20 cellular contexts compared by ENCODE assay signal in genomic region chr19:18473003-18473705, GRCh38. TPM values are rescaled to one million over a fixed set of nuclear protein-coding genes. Genes with fewer than 3 reads are reported as not detected.
DNase-seq lines count a peak whose midpoint lies in the region; ATAC-seq, FAIRE-seq and TF ChIP-seq lines count a peak whose summit lies in the region.
"Had no signal": no experiment of that assay in that cellular context is flagged by ENCODE, and none has a peak within 500 bp of the region (broad histone marks: within the 10 kb centered on the region; RNA-seq: fewer than 3 reads in every experiment).

No MANE protein-coding gene starts in this region.

- peak overlapping the region; percentile 32 for H3K27ac Mint-ChIP-seq in activated naive CD8-positive, alpha-beta T cell treated with anti-CD3 and anti-CD28 coated beads for 36 hours
- no peak overlapping the region for H3K27ac Mint-ChIP-seq in activated naive CD8-positive, alpha-beta T cell treated with anti-CD3 and anti-CD28 coated beads, Interleukin-2, amount 50 U/mL, for 24 hours
- H3K27ac Mint-ChIP-seq in astrocyte (ENCODE audit: unreplicated experiment), result no peak overlapping the region

- no peak for DNase-seq in activated naive CD8-positive, alpha-beta T cell treated with anti-CD3 and anti-CD28 coated beads for 36 hours
- DNase-seq in activated naive CD8-positive, alpha-beta T cell treated with anti-CD3 and anti-CD28 coated beads, Interleukin-2, amount 50 U/mL, for 24 hours, result no peak
- DNase-seq in astrocyte (ENCODE audit: low read depth), result no peak
- DNase-seq in transverse colon, result no peak
- no peak for DNase-seq in AML-193 (lab: John Stamatoyannopoulos, UW)
- DNase-seq: DMS 273 treated with DMSO at 0.1 percent for 48 hours; Kasumi-1; NCI-H1436; NCI-H446 treated with DMSO at 0.1 percent for 48 hours; stimulated activated CD4-positive, alpha-beta T cell treated with anti-CD3 and anti-CD28 coated beads, Interleukin-4, amount 100 ng/mL, for 24 hours; WERI-Rb-1 had no signal

- no peaks in the 10 kb centered on the region for H3K9me3 ChIP-seq in astrocyte (ENCODE audit: insufficient read depth, low read depth, low read length)
- no peaks in the 10 kb centered on the region for H3K9me3 ChIP-seq in mucosa of rectum (ENCODE audit: control insufficient read depth in 2 of 2, low read length in 2 of 2)
- H3K9me3 ChIP-seq in transverse colon, result no peaks in the 10 kb centered on the region
- H3K9me3 ChIP-seq: left lung, right lobe of liver had no signal

- no peaks in the 10 kb centered on the region for H3K9me3 Mint-ChIP-seq in activated naive CD8-positive, alpha-beta T cell treated with anti-CD3 and anti-CD28 coated beads for 36 hours
- no peaks in the 10 kb centered on the region for H3K9me3 Mint-ChIP-seq in activated naive CD8-positive, alpha-beta T cell treated with anti-CD3 and anti-CD28 coated beads, Interleukin-2, amount 50 U/mL, for 24 hours
- no peaks in the 10 kb centered on the region for H3K9me3 Mint-ChIP-seq in astrocyte (ENCODE audit: unreplicated experiment)
- H3K9me3 Mint-ChIP-seq: neural crest cell had no signal

- in situ Hi-C loops in transverse colon (cut with MboI; ENCODE audit: low pct_ligation_motif_present in 1 of 4, low pct_unique_long_range_greater_than_20kb in 1 of 4, low sequenced_read_pairs in 3 of 4), result loop anchor here (25.0 kb wide), 3 partner anchors 114 to 389 kb away; partner anchors contain the start of genes REX1BD (in 2 of the 4) and UPF1 (in 2 of the 4)

- no peaks in the 10 kb centered on the region for H3K36me3 Mint-ChIP-seq in activated naive CD8-positive, alpha-beta T cell treated with anti-CD3 and anti-CD28 coated beads for 36 hours
- peaks cover 7% of the 10 kb centered on the region for H3K36me3 Mint-ChIP-seq in activated naive CD8-positive, alpha-beta T cell treated with anti-CD3 and anti-CD28 coated beads, Interleukin-2, amount 50 U/mL, for 24 hours (ENCODE audit: low read depth)
- peaks cover 2% of the 10 kb centered on the region for H3K36me3 Mint-ChIP-seq in astrocyte (ENCODE audit: low read depth, unreplicated experiment)

- H2AFZ ChIP-seq in astrocyte (ENCODE audit: low read depth, low read length), result no peak overlapping the region

- H3K27me3 Mint-ChIP-seq in activated naive CD8-positive, alpha-beta T cell treated with anti-CD3 and anti-CD28 coated beads for 36 hours, result no peaks in the 10 kb centered on the region
- no peaks in the 10 kb centered on the region for H3K27me3 Mint-ChIP-seq in activated naive CD8-positive, alpha-beta T cell treated with anti-CD3 and anti-CD28 coated beads, Interleukin-2, amount 50 U/mL, for 24 hours
- no peaks in the 10 kb centered on the region for H3K27me3 Mint-ChIP-seq in astrocyte (ENCODE audit: low read depth, unreplicated experiment)

- peaks cover 58% of the 10 kb centered on the region for H3K79me2 ChIP-seq in astrocyte (ENCODE audit: insufficient read depth, low read length)

- no peak for TF ChIP-seq POLR2A in transverse colon (IDR thresholded peaks at IDR 0.05)

- TF ChIP-seq EP300 in transverse colon (IDR thresholded peaks at IDR 0.05; ENCODE audit: low read depth), result no peak

- H3K4me3 Mint-ChIP-seq in activated naive CD8-positive, alpha-beta T cell treated with anti-CD3 and anti-CD28 coated beads for 36 hours, result no peak overlapping the region
- H3K4me3 Mint-ChIP-seq in activated naive CD8-positive, alpha-beta T cell treated with anti-CD3 and anti-CD28 coated beads, Interleukin-2, amount 50 U/mL, for 24 hours, result no peak overlapping the region
- H3K4me3 Mint-ChIP-seq in astrocyte (ENCODE audit: unreplicated experiment), result peak overlapping the region; percentile 50
- H3K4me3 Mint-ChIP-seq: neural crest cell had no signal

- H4K20me1 ChIP-seq in astrocyte (ENCODE audit: insufficient read depth, low read length), result peaks cover 97% of the 10 kb centered on the region

- H3K27ac ChIP-seq in astrocyte (ENCODE audit: low read depth, low read length) (no peak overlapping the region), mucosa of rectum (ENCODE audit: low read depth in 2 of 2, low read length in 2 of 2) (peak overlapping the region; percentile 48 to 53), transverse colon (peak overlapping the region; percentile 37 to 73 (median 46))
- H3K27ac ChIP-seq: HL-60, WERI-Rb-1 had no signal

- 72 to 93% methylated on average over 2 to 8 of the region's 8 CpGs for WGBS in transverse colon (ENCODE audit: low coverage in 1 of 2), 2 donors

- no peaks in the 10 kb centered on the region for H3K27me3 ChIP-seq in astrocyte (ENCODE audit: insufficient read depth, low read length)
- H3K27me3 ChIP-seq in mucosa of rectum (ENCODE audit: control insufficient read depth in 2 of 2, insufficient read depth in 2 of 2, low read length in 2 of 2), result no peaks in the 10 kb centered on the region
- no peaks in the 10 kb centered on the region for H3K27me3 ChIP-seq in transverse colon
- H3K27me3 ChIP-seq: left lung, right lobe of liver had no signal

- H3K4me1 ChIP-seq in astrocyte (ENCODE audit: insufficient read depth, low read length) (no peaks in the 10 kb centered on the region), mucosa of rectum (ENCODE audit: control insufficient read depth in 2 of 2, insufficient read depth in 2 of 2, low read length in 2 of 2) (peaks cover 30 to 35% of the 10 kb centered on the region in 2 donors), transverse colon (peaks cover 40 to 63% (median 46%) of the 10 kb centered on the region in 4 donors)

- no peak overlapping the region for H3K4me3 ChIP-seq in astrocyte (ENCODE audit: insufficient read depth, low read depth, low read length)
- no peak overlapping the region for H3K4me3 ChIP-seq in mucosa of rectum (ENCODE audit: low read length in 2 of 2)
- H3K4me3 ChIP-seq in transverse colon, result no peak overlapping the region
- H3K4me3 ChIP-seq: left lung, right lobe of liver had no signal

- no peak for FAIRE-seq in astrocyte (lab: Jason Lieb, UNC)
- FAIRE-seq: H1 had no signal

- H3K4me1 Mint-ChIP-seq in activated naive CD8-positive, alpha-beta T cell treated with anti-CD3 and anti-CD28 coated beads for 36 hours, result peaks cover 17% of the 10 kb centered on the region
- H3K4me1 Mint-ChIP-seq in activated naive CD8-positive, alpha-beta T cell treated with anti-CD3 and anti-CD28 coated beads, Interleukin-2, amount 50 U/mL, for 24 hours, result peaks cover 39% of the 10 kb centered on the region
- peaks cover 6% of the 10 kb centered on the region for H3K4me1 Mint-ChIP-seq in astrocyte (ENCODE audit: low read depth, unreplicated experiment)

- ATAC-seq in activated naive CD8-positive, alpha-beta T cell treated with anti-CD3 and anti-CD28 coated beads, Interleukin-2, amount 50 U/mL, for 24 hours, result no peak
- ATAC-seq in HG02623 (IDR thresholded peaks at IDR 0.05; ENCODE audit: unreplicated experiment) (no peak), HG02610 (IDR thresholded peaks at IDR 0.05; ENCODE audit: unreplicated experiment) (no peak)
- ATAC-seq: esophagus mucosa, left lung, right lobe of liver had no signal

- no peak overlapping the region for H3K4me2 ChIP-seq in astrocyte (ENCODE audit: low read length)

- intact Hi-C loops in transverse colon (cut with DNase I; ENCODE audit: low total_unique reads), result no loop called here

- TF ChIP-seq CTCF in astrocyte (IDR thresholded peaks at IDR 0.05; ENCODE audit: insufficient read depth, low read depth, low read length) (no peak), transverse colon (IDR thresholded peaks at IDR 0.05) (no peak)

- peaks cover 3% of the 10 kb centered on the region for H3K36me3 ChIP-seq in astrocyte (ENCODE audit: insufficient read depth, low read length)
- H3K36me3 ChIP-seq in mucosa of rectum (ENCODE audit: control insufficient read depth in 2 of 2, insufficient read depth in 2 of 2, low read length in 2 of 2), result peaks cover 10 to 13% of the 10 kb centered on the region in 2 donors
- no peaks in the 10 kb centered on the region for H3K36me3 ChIP-seq in transverse colon
- H3K36me3 ChIP-seq: right lobe of liver had no signal

- H3K9ac ChIP-seq in astrocyte (ENCODE audit: low read length), result no peak overlapping the region
- H3K9ac ChIP-seq in mucosa of rectum (ENCODE audit: low read depth in 1 of 2, low read length in 2 of 2), result no peak overlapping the region

RNA-seq across cellular contexts. Expression of gene ISYNA1, which starts 35.2 kb away (rescaled TPM):
- 10 to 100 TPM; 29.6 to 32.7 TPM for total RNA-seq in activated naive CD8-positive, alpha-beta T cell treated with anti-CD3 and anti-CD28 coated beads for 36 hours
- 128 and 153 TPM in 2 replicates for total RNA-seq in astrocyte
- 10 to 100 TPM in 2 of 4 donors, 1 to 10 TPM in 2; 3.0 to 15.1 (median 8.8) TPM for total RNA-seq in transverse colon

RNA-seq across cellular contexts. Expression of gene ELL, which starts 48.7 kb away (rescaled TPM):
- 10 to 100 TPM; 20.0 to 21.0 TPM for total RNA-seq in activated naive CD8-positive, alpha-beta T cell treated with anti-CD3 and anti-CD28 coated beads for 36 hours
- total RNA-seq in astrocyte, result 16.0 TPM in 2 replicates
- total RNA-seq in transverse colon, result 10 to 100 TPM; 16.2 to 72.2 (median 18.0) TPM

RNA-seq across cellular contexts. Expression of gene SSBP4, which starts 54.0 kb away (rescaled TPM):
- 100 to 1,000 TPM in 1 of 2 experiments, 10 to 100 TPM in 1; 96.1 to 101 TPM for total RNA-seq in activated naive CD8-positive, alpha-beta T cell treated with anti-CD3 and anti-CD28 coated beads for 36 hours
- total RNA-seq in astrocyte, result 51.2 and 56.6 TPM in 2 replicates
- 10 to 100 TPM in 3 of 4 donors, 1 to 10 TPM in 1; 9.4 to 40.4 (median 32.2) TPM for total RNA-seq in transverse colon
